In the genomic region with DNA sequence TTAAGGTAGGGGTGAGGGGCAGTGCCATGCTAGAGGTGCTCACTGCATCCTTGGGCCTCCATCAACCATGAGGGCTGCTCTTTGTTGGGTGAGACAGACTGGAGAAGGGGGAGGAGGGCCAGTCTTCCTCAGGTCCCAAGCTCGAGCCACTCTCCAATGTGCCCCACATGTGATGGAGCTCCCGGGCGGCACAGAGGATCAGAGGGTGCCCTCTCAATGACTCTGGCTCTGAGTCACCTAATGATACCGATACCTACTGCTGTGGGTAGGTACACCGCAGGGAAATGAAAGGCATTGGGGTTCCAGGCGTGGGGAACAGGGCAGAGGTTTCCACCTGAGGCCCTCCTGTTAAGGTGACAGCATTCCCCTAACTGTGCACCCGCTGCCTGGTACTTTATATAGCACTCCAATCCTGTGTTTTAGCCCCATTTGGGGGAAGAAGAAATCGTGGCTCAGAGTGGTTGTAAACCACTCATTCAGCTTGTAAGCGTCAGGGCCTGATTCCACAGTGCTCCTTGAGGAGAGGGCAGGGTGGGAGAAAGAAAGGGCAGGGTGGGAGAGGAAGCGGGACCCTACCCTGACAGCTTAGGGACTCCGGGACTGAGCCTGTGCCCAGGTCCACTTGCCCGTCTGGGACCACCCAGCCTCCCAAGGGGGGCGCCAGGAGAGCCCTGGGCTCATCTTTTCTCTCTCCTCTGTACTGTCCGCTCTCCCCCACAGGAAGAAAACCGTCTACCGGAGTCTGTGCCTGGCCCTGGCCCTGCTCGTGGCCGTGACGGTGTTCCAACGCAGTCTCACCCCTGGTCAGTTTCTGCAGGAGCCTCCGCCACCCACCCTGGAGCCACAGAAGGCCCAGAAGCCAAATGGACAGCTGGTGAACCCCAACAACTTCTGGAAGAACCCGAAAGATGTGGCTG, we compare ENCODE assay signal across 12 cellular contexts. TPM values are rescaled to one million over a fixed set of nuclear protein-coding genes. Genes with fewer than 3 reads are reported as not detected.
DNase-seq lines count a peak whose midpoint lies in the region; ATAC-seq and TF ChIP-seq lines count a peak whose summit lies in the region.
"Had no signal": no experiment of that assay in that cellular context is flagged by ENCODE, and none has a peak within 500 bp of the region (broad histone marks: within the 10 kb centered on the region; RNA-seq: fewer than 3 reads in every experiment).

No MANE protein-coding gene starts in this region.

- H3K27ac Mint-ChIP-seq in natural killer cell treated with Interleukin-12 subunit alpha and Interleukin-12 subunit beta and Interleukin-15 and Interleukin-18, amount 100 ng/mL, for 72 hours: peak overlapping the region; percentile 71 to 83
- H3K27ac Mint-ChIP-seq: activated T-helper 2 cell treated with anti-CD3 and anti-CD28 coated beads, Interferon-gamma antibody, Interleukin-2, Interleukin-4, amounts not matched to agents 10 μg/mL and 5 μg/mL and 100 μg/mL, durations not matched to agents 14 hours and 24 hours and 36 hours had no signal

- H3K36me3 Mint-ChIP-seq in natural killer cell treated with Interleukin-12 subunit alpha and Interleukin-12 subunit beta and Interleukin-15 and Interleukin-18, amount 100 ng/mL, for 72 hours: peaks cover 6% of the 10 kb centered on the region

- TF ChIP-seq CTCF in DOHH2 (IDR thresholded peaks at IDR 0.05; ENCODE audit: low read depth, low read length, poor library complexity, severe bottlenecking): no peak

- no peaks in the 10 kb centered on the region for H3K27me3 Mint-ChIP-seq in natural killer cell treated with Interleukin-12 subunit alpha and Interleukin-12 subunit beta and Interleukin-15 and Interleukin-18, amount 100 ng/mL, for 72 hours

- no peak overlapping the region for H3K27ac ChIP-seq in DOHH2 (ENCODE audit: low read depth, low read length)
- peak overlapping the region; percentile 53 for H3K27ac ChIP-seq in caudate nucleus (ENCODE audit: low read depth, low read length)

- peaks cover 35 to 41% of the 10 kb centered on the region in 2 donors for H3K4me1 Mint-ChIP-seq in natural killer cell treated with Interleukin-12 subunit alpha and Interleukin-12 subunit beta and Interleukin-15 and Interleukin-18, amount 100 ng/mL, for 72 hours (ENCODE audit: low read depth in 2 of 2)

- peak overlapping the region; percentile 78 for H3K4me2 ChIP-seq in DOHH2 (ENCODE audit: low read length)

- peaks cover 14% of the 10 kb centered on the region for H3F3A ChIP-seq in DOHH2 (ENCODE audit: control insufficient read depth, insufficient read depth)

- no peak for ATAC-seq in natural killer cell treated with Interleukin-12 subunit alpha and Interleukin-12 subunit beta and Interleukin-15 and Interleukin-18, amount 100 ng/mL, for 72 hours
- no peak for ATAC-seq in HG02885 (IDR thresholded peaks at IDR 0.05; ENCODE audit: poor library complexity, unreplicated experiment)
- ATAC-seq: K562, sciatic nerve had no signal

- H3K9me2 ChIP-seq in DOHH2 (replicated peaks; ENCODE audit: control insufficient read depth, low read length): no peaks in the 10 kb centered on the region

- peaks cover 36% of the 10 kb centered on the region for H3K4me1 ChIP-seq in DOHH2 (ENCODE audit: control insufficient read depth, low read length)

- no peaks in the 10 kb centered on the region for H3K9me3 Mint-ChIP-seq in natural killer cell treated with Interleukin-12 subunit alpha and Interleukin-12 subunit beta and Interleukin-15 and Interleukin-18, amount 100 ng/mL, for 72 hours
- H3K9me3 Mint-ChIP-seq: activated T-helper 2 cell treated with anti-CD3 and anti-CD28 coated beads, Interferon-gamma antibody, Interleukin-2, Interleukin-4, amounts not matched to agents 10 μg/mL and 5 μg/mL and 100 μg/mL, durations not matched to agents 14 hours and 24 hours and 36 hours had no signal

- H3K4me3 Mint-ChIP-seq in natural killer cell treated with Interleukin-12 subunit alpha and Interleukin-12 subunit beta and Interleukin-15 and Interleukin-18, amount 100 ng/mL, for 72 hours: peak overlapping the region; percentile 81

- H3K27me3 ChIP-seq in DOHH2 (ENCODE audit: control insufficient read depth, low read length): no peaks in the 10 kb centered on the region

- peak overlapping the region; percentile 80 for H3K4me3 ChIP-seq in DOHH2 (ENCODE audit: low read length)
- H3K4me3 ChIP-seq: K562 had no signal

- H3K79me2 ChIP-seq in DOHH2 (ENCODE audit: control insufficient read depth, low read length): peaks cover 21% of the 10 kb centered on the region

- DNase-seq in HT-29 (ENCODE audit: low spot score): peak; percentile 37
- peak in 1 of 61 donors; percentile 22 for DNase-seq in caudate nucleus (lab: John Stamatoyannopoulos, UW)
- DNase-seq in natural killer cell treated with Interleukin-12 subunit alpha and Interleukin-12 subunit beta and Interleukin-15 and Interleukin-18, amount 100 ng/mL, for 72 hours (ENCODE audit: low spot score): no peak
- no peak for DNase-seq in epidermal melanocyte (ENCODE audit: insufficient read length, low spot score)
- DNase-seq in OCI-M1 (lab: John Stamatoyannopoulos, UW): no peak
- DNase-seq in activated CD8-positive, alpha-beta memory T cell treated with anti-CD3 and anti-CD28 coated beads for 24 hours: no peak
- DNase-seq: NCI-H2227 treated with DMSO at 0.1 percent for 48 hours had no signal

- no peaks in the 10 kb centered on the region for H4K20me1 ChIP-seq in DOHH2 (ENCODE audit: control insufficient read depth, insufficient read depth, low read depth, low read length)

- peaks cover 11% of the 10 kb centered on the region; the same call in 1 of the 2 replicates for H3K36me3 ChIP-seq in DOHH2 (ENCODE audit: control insufficient read depth, low read length)

- no peaks in the 10 kb centered on the region for H3K9me3 ChIP-seq in DOHH2 (ENCODE audit: control insufficient read depth, insufficient read depth, low read length)

RNA-seq across cellular contexts. Expression of a gene that starts 1.8 kb away (rescaled TPM):
- 3.2 and 3.6 TPM in 2 replicates for total RNA-seq in HT-29 (2014; rRNA removed; shearing (Covaris generic))
- total RNA-seq in natural killer cell treated with Interleukin-12 subunit alpha and Interleukin-12 subunit beta and Interleukin-15 and Interleukin-18, amount 100 ng/mL, for 72 hours: 10 to 100 TPM; 12.6 to 20.1 TPM
